19 cellular contexts compared by ENCODE assay signal in genomic region chr12:130498589-130499385, GRCh38.
"Had no signal": no experiment of that assay in that cellular context is flagged by ENCODE, and none has a peak within 500 bp of the region (broad histone marks: within the 10 kb centered on the region; RNA-seq: fewer than 3 reads in every experiment).

No MANE protein-coding gene starts in this region.

- ATAC-seq: left lung; stimulated activated naive B cell treated with anti-CD40 and anti-IgM and Interleukin-4, amounts not matched to agents 10 μg/mL and 1 μg/mL and 100 μg/mL, for 72 hours; WTC11 had no signal

- H3K27ac ChIP-seq: hepatocyte, left lung, sigmoid colon, uterus had no signal

- H3K27me3 ChIP-seq: hepatocyte, left lung, sigmoid colon, uterus had no signal

- H3K4me1 ChIP-seq: left lung, sigmoid colon, uterus had no signal

- H3K79me2 ChIP-seq: hepatocyte had no signal

- H3K36me3 ChIP-seq: left lung, sigmoid colon, uterus had no signal

- H3K4me2 ChIP-seq: hepatocyte, smooth muscle cell had no signal

- H2AFZ ChIP-seq: hepatocyte had no signal

- H3K9me3 ChIP-seq: left lung, sigmoid colon, uterus had no signal

- DNase-seq: activated gamma-delta T cell treated with Interleukin-2 at 50 U/mL for 16 hours; activated T-cell treated with anti-CD3 and anti-CD28 coated beads, Interleukin-2, amount 50 U/mL, for 1 hour; aorta; dermis blood vessel endothelial cell; effector CD8-positive, alpha-beta T cell; erythroblast; foreskin fibroblast; kidney glomerular epithelial cell; left lung; naive B cell; sigmoid colon; stimulated activated CD4-positive, alpha-beta T cell treated with anti-CD3 and anti-CD28 coated beads, Interleukin-2, amount 100 ng/mL, for 48 hours; stimulated activated CD8-positive, alpha-beta memory T cell treated with anti-CD3 and anti-CD28 coated beads, Interleukin-4, amount 100 ng/mL, for 48 hours; stimulated activated naive B cell treated with anti-CD40 and anti-IgM and Interleukin-4, amounts not matched to agents 10 μg/mL and 1 μg/mL and 100 μg/mL, for 72 hours; uterus had no signal

- H3K4me3 ChIP-seq: hepatocyte, left lung, lung, sigmoid colon, smooth muscle cell, uterus had no signal
